In genomic region chr16:9007177-9007794, GRCh38 we compare ENCODE assay signal across 23 cellular contexts. TPM values are rescaled to one million over a fixed set of nuclear protein-coding genes. Genes with fewer than 3 reads are reported as not detected.
DNase-seq lines count a peak whose midpoint lies in the region; ATAC-seq and TF ChIP-seq lines count a peak whose summit lies in the region.
"Had no signal": no experiment of that assay in that cellular context is flagged by ENCODE, and none has a peak within 500 bp of the region (broad histone marks: within the 10 kb centered on the region; RNA-seq: fewer than 3 reads in every experiment).

No MANE protein-coding gene starts in this region.

- peak overlapping the region; percentile 10 for H2AFZ ChIP-seq in osteoblast (ENCODE audit: low read length)

- H3K27me3 Mint-ChIP-seq in activated T-helper 2 cell treated with anti-CD3 and anti-CD28 coated beads, Interferon-gamma antibody, Interleukin-2, Interleukin-4, amounts not matched to agents 10 μg/mL and 5 μg/mL and 100 μg/mL, durations not matched to agents 14 hours and 24 hours and 36 hours (ENCODE audit: low read depth) = peaks cover 9% of the 10 kb centered on the region

- TF ChIP-seq CTCF in NB4 (IDR thresholded peaks at IDR 0.05; ENCODE audit: low read depth, low read length) (no peak), fibroblast of mammary gland (conservative IDR thresholded peaks at IDR 0.05; ENCODE audit: control insufficient read depth, insufficient read depth, low read depth, low read length) (no peak), osteoblast (IDR thresholded peaks at IDR 0.05; ENCODE audit: extremely low read depth, low read depth, low read length) (no peak), stomach (IDR thresholded peaks at IDR 0.05) (no peak)

- H3K4me1 Mint-ChIP-seq in activated T-helper 2 cell treated with anti-CD3 and anti-CD28 coated beads, Interferon-gamma antibody, Interleukin-2, Interleukin-4, amounts not matched to agents 10 μg/mL and 5 μg/mL and 100 μg/mL, durations not matched to agents 14 hours and 24 hours and 36 hours (ENCODE audit: low read depth) = peaks cover 2% of the 10 kb centered on the region

- no peak overlapping the region for H3K27ac Mint-ChIP-seq in activated T-helper 2 cell treated with anti-CD3 and anti-CD28 coated beads, Interferon-gamma antibody, Interleukin-2, Interleukin-4, amounts not matched to agents 10 μg/mL and 5 μg/mL and 100 μg/mL, durations not matched to agents 14 hours and 24 hours and 36 hours
- H3K27ac Mint-ChIP-seq: memory B cell; natural killer cell; stimulated activated naive B cell treated with anti-CD40 and anti-IgM and Interleukin-4, amounts not matched to agents 10 μg/mL and 1 μg/mL and 100 μg/mL, for 72 hours; T-helper 17 cell had no signal

- H3K27ac ChIP-seq in osteoblast (ENCODE audit: low read depth, low read length) (no peak overlapping the region), stomach (no peak overlapping the region)
- H3K27ac ChIP-seq: BLaER1, dorsolateral prefrontal cortex, SJSA1, skin epidermis, WERI-Rb-1 had no signal

- no peaks in the 10 kb centered on the region for H4K20me1 ChIP-seq in osteoblast (ENCODE audit: insufficient read depth, low read length)
- H4K20me1 ChIP-seq: BLaER1 had no signal

- H3K9me3 ChIP-seq in osteoblast (ENCODE audit: low read depth, low read length) = no peaks in the 10 kb centered on the region
- H3K9me3 ChIP-seq in stomach = no peaks in the 10 kb centered on the region
- H3K9me3 ChIP-seq: BLaER1, SJSA1 had no signal

- no peak for TF ChIP-seq POLR2A in NB4 (IDR thresholded peaks at IDR 0.05; ENCODE audit: extremely low read depth, insufficient read length)
- no peak for TF ChIP-seq POLR2A in stomach (IDR thresholded peaks at IDR 0.05)

- DNase-seq in CD1c-positive myeloid dendritic cell (ENCODE audit: extremely low spot score) (peak; percentile 20), NB4 (ENCODE audit: low read depth) (peak; percentile 41), fibroblast of mammary gland (ENCODE audit: low read depth) (peak; percentile 84), osteoblast (ENCODE audit: insufficient read length, low spot score, missing footprints) (peak; percentile 83), stomach (no peak)
- no peak for DNase-seq in activated T-helper 2 cell treated with anti-CD3 and anti-CD28 coated beads, Interferon-gamma antibody, Interleukin-2, Interleukin-4, amounts not matched to agents 10 μg/mL and 5 μg/mL and 100 μg/mL, durations not matched to agents 14 hours and 24 hours and 36 hours (ENCODE audit: low spot score)
- DNase-seq: amygdala; EL; MM.1S; natural killer cell; NCI-H1694; PC-3; posterior cingulate gyrus; stimulated activated CD4-positive, alpha-beta T cell treated with anti-CD3 and anti-CD28 coated beads, Interleukin-2, amount 100 ng/mL, for 24 hours; stimulated activated naive B cell treated with anti-CD40 and anti-IgM and Interleukin-4, amounts not matched to agents 10 μg/mL and 1 μg/mL and 100 μg/mL, for 72 hours; T-helper 17 cell; WERI-Rb-1 had no signal

- H3K36me3 ChIP-seq in osteoblast (ENCODE audit: insufficient read depth, low read length) (no peaks in the 10 kb centered on the region), stomach (no peaks in the 10 kb centered on the region)
- H3K36me3 ChIP-seq: BLaER1, SJSA1, WERI-Rb-1 had no signal

- intact Hi-C loops in activated T-helper 2 cell treated with anti-CD3 and anti-CD28 coated beads, Interferon-gamma antibody, Interleukin-2, Interleukin-4, amounts not matched to agents 10 μg/mL and 5 μg/mL and 100 μg/mL, durations not matched to agents 14 hours and 24 hours and 36 hours (cut with micrococcal nuclease) = no loop called here
- intact Hi-C loops in stomach (cut with DNase I; ENCODE audit: low total_unique reads) = no loop called here

- no peaks in the 10 kb centered on the region for H3K36me3 Mint-ChIP-seq in activated T-helper 2 cell treated with anti-CD3 and anti-CD28 coated beads, Interferon-gamma antibody, Interleukin-2, Interleukin-4, amounts not matched to agents 10 μg/mL and 5 μg/mL and 100 μg/mL, durations not matched to agents 14 hours and 24 hours and 36 hours (ENCODE audit: low read depth)
- H3K36me3 Mint-ChIP-seq: memory B cell; natural killer cell; stimulated activated naive B cell treated with anti-CD40 and anti-IgM and Interleukin-4, amounts not matched to agents 10 μg/mL and 1 μg/mL and 100 μg/mL, for 72 hours had no signal

- ATAC-seq in HG03175 (IDR thresholded peaks at IDR 0.05; ENCODE audit: unreplicated experiment) = no peak
- ATAC-seq: natural killer cell, PC-3, T-helper 17 cell had no signal

- H3K4me1 ChIP-seq in osteoblast (ENCODE audit: insufficient read depth, low read length) = peaks cover 9% of the 10 kb centered on the region
- peaks cover 9 to 12% (median 11%) of the 10 kb centered on the region in 4 donors for H3K4me1 ChIP-seq in stomach

- no peaks in the 10 kb centered on the region for H3K9me3 Mint-ChIP-seq in activated T-helper 2 cell treated with anti-CD3 and anti-CD28 coated beads, Interferon-gamma antibody, Interleukin-2, Interleukin-4, amounts not matched to agents 10 μg/mL and 5 μg/mL and 100 μg/mL, durations not matched to agents 14 hours and 24 hours and 36 hours
- H3K9me3 Mint-ChIP-seq: memory B cell; natural killer cell; stimulated activated naive B cell treated with anti-CD40 and anti-IgM and Interleukin-4, amounts not matched to agents 10 μg/mL and 1 μg/mL and 100 μg/mL, for 72 hours had no signal

- no peak for TF ChIP-seq EP300 in stomach (IDR thresholded peaks at IDR 0.05)

- H3K4me3 Mint-ChIP-seq in activated T-helper 2 cell treated with anti-CD3 and anti-CD28 coated beads, Interferon-gamma antibody, Interleukin-2, Interleukin-4, amounts not matched to agents 10 μg/mL and 5 μg/mL and 100 μg/mL, durations not matched to agents 14 hours and 24 hours and 36 hours (ENCODE audit: low read depth) = no peak overlapping the region
- H3K4me3 Mint-ChIP-seq: memory B cell; natural killer cell; stimulated activated naive B cell treated with anti-CD40 and anti-IgM and Interleukin-4, amounts not matched to agents 10 μg/mL and 1 μg/mL and 100 μg/mL, for 72 hours; T-helper 17 cell had no signal

- WGBS in stomach, 5 donors = 75 to 86% (median 79%) methylated on average over 17 of the region's 17 CpGs

- H3K27me3 ChIP-seq in osteoblast (ENCODE audit: insufficient read depth, low read length) (no peaks in the 10 kb centered on the region), stomach (peaks cover 0 to 3% (median 0%) of the 10 kb centered on the region in 3 donors)
- H3K27me3 ChIP-seq: BLaER1, SJSA1 had no signal

- no peak overlapping the region for H3K4me3 ChIP-seq in NB4 (ENCODE audit: low read depth, low read length)
- no peak overlapping the region for H3K4me3 ChIP-seq in fibroblast of mammary gland (ENCODE audit: control insufficient read depth, low read depth, low read length)
- peak overlapping the region; percentile 4 for H3K4me3 ChIP-seq in osteoblast (ENCODE audit: insufficient read depth, low read length)
- no peak overlapping the region for H3K4me3 ChIP-seq in stomach
- H3K4me3 ChIP-seq: BLaER1, dorsolateral prefrontal cortex, SJSA1, skin epidermis had no signal

- H3K4me2 ChIP-seq in osteoblast (ENCODE audit: insufficient read depth, low read length) = peak overlapping the region; percentile 34
- H3K4me2 ChIP-seq: BLaER1 had no signal

- H3K79me2 ChIP-seq in osteoblast (ENCODE audit: insufficient read depth, low read length) = no peaks in the 10 kb centered on the region

RNA-seq across cellular contexts. Expression of gene USP7, which starts 43.6 kb away (rescaled TPM):
- total RNA-seq in osteoblast (46.0 and 51.4 TPM in 2 replicates), stomach (100 to 1,000 TPM in 2 of 5 donors, 10 to 100 TPM in 3; 29.2 to 171 (median 94.0) TPM)
- total RNA-seq in activated T-helper 2 cell treated with anti-CD3 and anti-CD28 coated beads, Interferon-gamma antibody, Interleukin-2, Interleukin-4, amounts not matched to agents 10 μg/mL and 5 μg/mL and 100 μg/mL, durations not matched to agents 14 hours and 24 hours and 36 hours = 164 and 176 TPM in 2 replicates
- 10 to 100 TPM; 19.3 to 28.3 (median 22.5) TPM for polyA plus RNA-seq in stomach

Comparison
In these comparisons a context has a peak if more than half of its experiments do, and no peak if none do; other contexts are left out.
1. DNase-seq: peak in CD1c-positive myeloid dendritic cell (single experiment), NB4 (single experiment), fibroblast of mammary gland (single experiment) and osteoblast (single experiment); none in activated T-helper 2 cell treated with anti-CD3 and anti-CD28 coated beads, Interferon-gamma antibody, Interleukin-2, Interleukin-4, amounts not matched to agents 10 μg/mL and 5 μg/mL and 100 μg/mL, durations not matched to agents 14 hours and 24 hours and 36 hours (single experiment) and stomach (single experiment).